1 cellular context compared by ENCODE assay signal in the genomic region with DNA sequence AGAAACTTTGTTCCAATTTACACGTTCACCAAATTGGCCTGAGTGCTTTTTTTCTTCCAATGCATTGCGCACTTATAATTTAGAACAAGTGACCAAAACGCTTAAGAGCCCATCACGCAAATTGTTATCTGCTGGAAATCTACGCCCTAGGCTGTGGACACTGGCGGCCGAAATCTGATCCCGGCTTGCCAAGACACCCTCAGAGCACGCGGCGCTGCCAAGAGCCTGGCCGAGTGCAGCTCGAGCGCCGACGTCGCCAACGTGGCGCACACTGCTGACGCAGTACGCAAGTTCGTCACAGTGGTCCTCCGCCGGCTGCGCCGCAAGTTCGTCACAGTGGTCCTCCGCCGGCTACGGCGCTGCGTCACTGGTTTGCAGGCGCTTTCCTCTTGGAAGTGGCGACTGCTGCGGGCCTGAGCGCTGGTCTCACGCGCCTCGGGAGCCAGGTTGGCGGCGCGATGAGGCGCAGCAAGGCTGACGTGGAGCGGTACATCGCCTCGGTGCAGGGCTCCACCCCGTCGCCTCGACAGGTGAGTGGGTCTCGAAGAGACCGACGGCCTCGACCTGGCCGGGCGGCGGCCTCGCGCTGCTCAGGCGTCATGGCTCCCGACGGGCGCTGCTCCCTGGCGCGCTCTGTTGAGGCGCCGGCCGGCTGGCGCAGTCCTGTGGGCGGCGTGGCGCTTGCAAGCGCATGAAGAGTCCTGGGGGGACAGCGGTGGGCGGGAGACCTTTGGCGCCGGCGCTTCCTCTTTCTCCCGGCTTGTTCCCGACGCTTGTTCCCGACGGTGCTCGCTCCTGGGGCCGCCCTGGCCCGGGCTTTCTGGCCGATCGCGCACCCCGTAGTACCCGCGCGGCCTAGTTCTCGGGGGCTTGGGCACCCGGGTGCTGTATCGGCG.
TF ChIP-seq lines count a peak whose summit lies in the region.

A gene (plus strand): TSS at position 334 of the 896 bp plus-strand sequence. CDS start 125 bp downstream, at position 459.

TF ChIP-seq in K562, 482 proteins besides CTCF, POLR2A, EP300 and RAD21 (continued from another document and continues in another):
- TF ChIP-seq, protein P1, sequence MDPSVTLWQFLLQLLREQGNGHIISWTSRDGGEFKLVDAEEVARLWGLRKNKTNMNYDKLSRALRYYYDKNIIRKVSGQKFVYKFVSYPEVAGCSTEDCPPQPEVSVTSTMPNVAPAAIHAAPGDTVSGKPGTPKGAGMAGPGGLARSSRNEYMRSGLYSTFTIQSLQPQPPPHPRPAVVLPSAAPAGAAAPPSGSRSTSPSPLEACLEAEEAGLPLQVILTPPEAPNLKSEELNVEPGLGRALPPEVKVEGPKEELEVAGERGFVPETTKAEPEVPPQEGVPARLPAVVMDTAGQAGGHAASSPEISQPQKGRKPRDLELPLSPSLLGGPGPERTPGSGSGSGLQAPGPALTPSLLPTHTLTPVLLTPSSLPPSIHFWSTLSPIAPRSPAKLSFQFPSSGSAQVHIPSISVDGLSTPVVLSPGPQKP (CRISPR knock-in tag; IDR thresholded peaks at IDR 0.05) = no peak
- TF ChIP-seq CHD1 (IDR thresholded peaks at IDR 0.05; ENCODE audit: low read length) (no peak), KDM1A (IDR thresholded peaks at IDR 0.05) (peak in 1 of 2 experiments; percentile 12; a peak in 1 of 4 replicates), HDAC8 (tag; IDR thresholded peaks at IDR 0.05) (peak; percentile 30; the same call in 1 of the 2 replicates), NONO (IDR thresholded peaks at IDR 0.05; ENCODE audit: low read depth in 2 of 2, low read length in 1 of 2) (peak; percentile 30 to 80; a peak in 2 of 4 replicates), ZNF143 (CRISPR knock-in tag; IDR thresholded peaks at IDR 0.05) (peak; percentile 60), ZBED1 (IDR thresholded peaks at IDR 0.05) (no peak), POLR2AphosphoS5 (IDR thresholded peaks at IDR 0.05; ENCODE audit: control insufficient read depth, insufficient read depth, low read depth, low read length) (peak; percentile 80), ERF (CRISPR knock-in tag; IDR thresholded peaks at IDR 0.05) (no peak), SMAD1 (IDR thresholded peaks at IDR 0.05; ENCODE audit: low read depth, low read length, partially characterized antibody) (no peak), MAZ (CRISPR knock-in tag; conservative IDR thresholded peaks at IDR 0.05 in 1 of 2, IDR thresholded peaks at IDR 0.05 in 1 of 2) (peak in 1 of 2 experiments; percentile 66; a peak in 2 of 4 replicates), BHLHE40 (IDR thresholded peaks at IDR 0.05; ENCODE audit: low read length) (peak; percentile 78), MAFG (tag; conservative IDR thresholded peaks at IDR 0.05) (no peak), FOSL1 (tag; conservative IDR thresholded peaks at IDR 0.05) (peak; percentile 54), SRF (CRISPR knock-in tag; IDR thresholded peaks at IDR 0.05) (no peak), MAFF (IDR thresholded peaks at IDR 0.05; ENCODE audit: low read length) (no peak), ZNF253 (CRISPR knock-in tag; conservative IDR thresholded peaks at IDR 0.05) (no peak), FOS (IDR thresholded peaks at IDR 0.05; ENCODE audit: extremely low read depth, insufficient read length) (no peak), L3MBTL2 (IDR thresholded peaks at IDR 0.05) (peak; percentile 99)
- TF ChIP-seq, protein P2, sequence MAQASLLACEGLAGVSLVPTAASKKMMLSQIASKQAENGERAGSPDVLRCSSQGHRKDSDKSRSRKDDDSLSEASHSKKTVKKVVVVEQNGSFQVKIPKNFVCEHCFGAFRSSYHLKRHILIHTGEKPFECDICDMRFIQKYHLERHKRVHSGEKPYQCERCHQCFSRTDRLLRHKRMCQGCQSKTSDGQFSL (CRISPR knock-in tag; IDR thresholded peaks at IDR 0.05) = 0 out of 2 replicates have a peak, but pooled peaks have one; percentile 40
- TF ChIP-seq, protein P2 (tag; IDR thresholded peaks at IDR 0.05) = no peak
- TF ChIP-seq, protein P3, sequence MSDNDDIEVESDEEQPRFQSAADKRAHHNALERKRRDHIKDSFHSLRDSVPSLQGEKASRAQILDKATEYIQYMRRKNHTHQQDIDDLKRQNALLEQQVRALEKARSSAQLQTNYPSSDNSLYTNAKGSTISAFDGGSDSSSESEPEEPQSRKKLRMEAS (CRISPR knock-in tag; IDR thresholded peaks at IDR 0.05) = peak; percentile 100
- TF ChIP-seq, protein P4, sequence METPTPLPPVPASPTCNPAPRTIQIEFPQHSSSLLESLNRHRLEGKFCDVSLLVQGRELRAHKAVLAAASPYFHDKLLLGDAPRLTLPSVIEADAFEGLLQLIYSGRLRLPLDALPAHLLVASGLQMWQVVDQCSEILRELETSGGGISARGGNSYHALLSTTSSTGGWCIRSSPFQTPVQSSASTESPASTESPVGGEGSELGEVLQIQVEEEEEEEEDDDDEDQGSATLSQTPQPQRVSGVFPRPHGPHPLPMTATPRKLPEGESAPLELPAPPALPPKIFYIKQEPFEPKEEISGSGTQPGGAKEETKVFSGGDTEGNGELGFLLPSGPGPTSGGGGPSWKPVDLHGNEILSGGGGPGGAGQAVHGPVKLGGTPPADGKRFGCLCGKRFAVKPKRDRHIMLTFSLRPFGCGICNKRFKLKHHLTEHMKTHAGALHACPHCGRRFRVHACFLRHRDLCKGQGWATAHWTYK (CRISPR knock-in tag; IDR thresholded peaks at IDR 0.05) = peak; percentile 66
- TF ChIP-seq, protein P5, sequence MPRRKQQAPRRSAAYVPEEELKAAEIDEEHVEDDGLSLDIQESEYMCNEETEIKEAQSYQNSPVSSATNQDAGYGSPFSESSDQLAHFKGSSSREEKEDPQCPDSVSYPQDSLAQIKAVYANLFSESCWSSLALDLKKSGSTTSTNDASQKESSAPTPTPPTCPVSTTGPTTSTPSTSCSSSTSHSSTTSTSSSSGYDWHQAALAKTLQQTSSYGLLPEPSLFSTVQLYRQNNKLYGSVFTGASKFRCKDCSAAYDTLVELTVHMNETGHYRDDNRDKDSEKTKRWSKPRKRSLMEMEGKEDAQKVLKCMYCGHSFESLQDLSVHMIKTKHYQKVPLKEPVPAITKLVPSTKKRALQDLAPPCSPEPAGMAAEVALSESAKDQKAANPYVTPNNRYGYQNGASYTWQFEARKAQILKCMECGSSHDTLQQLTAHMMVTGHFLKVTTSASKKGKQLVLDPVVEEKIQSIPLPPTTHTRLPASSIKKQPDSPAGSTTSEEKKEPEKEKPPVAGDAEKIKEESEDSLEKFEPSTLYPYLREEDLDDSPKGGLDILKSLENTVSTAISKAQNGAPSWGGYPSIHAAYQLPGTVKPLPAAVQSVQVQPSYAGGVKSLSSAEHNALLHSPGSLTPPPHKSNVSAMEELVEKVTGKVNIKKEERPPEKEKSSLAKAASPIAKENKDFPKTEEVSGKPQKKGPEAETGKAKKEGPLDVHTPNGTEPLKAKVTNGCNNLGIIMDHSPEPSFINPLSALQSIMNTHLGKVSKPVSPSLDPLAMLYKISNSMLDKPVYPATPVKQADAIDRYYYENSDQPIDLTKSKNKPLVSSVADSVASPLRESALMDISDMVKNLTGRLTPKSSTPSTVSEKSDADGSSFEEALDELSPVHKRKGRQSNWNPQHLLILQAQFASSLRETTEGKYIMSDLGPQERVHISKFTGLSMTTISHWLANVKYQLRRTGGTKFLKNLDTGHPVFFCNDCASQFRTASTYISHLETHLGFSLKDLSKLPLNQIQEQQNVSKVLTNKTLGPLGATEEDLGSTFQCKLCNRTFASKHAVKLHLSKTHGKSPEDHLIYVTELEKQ (CRISPR knock-in tag; IDR thresholded peaks at IDR 0.05) = no peak
- TF ChIP-seq, protein P6, sequence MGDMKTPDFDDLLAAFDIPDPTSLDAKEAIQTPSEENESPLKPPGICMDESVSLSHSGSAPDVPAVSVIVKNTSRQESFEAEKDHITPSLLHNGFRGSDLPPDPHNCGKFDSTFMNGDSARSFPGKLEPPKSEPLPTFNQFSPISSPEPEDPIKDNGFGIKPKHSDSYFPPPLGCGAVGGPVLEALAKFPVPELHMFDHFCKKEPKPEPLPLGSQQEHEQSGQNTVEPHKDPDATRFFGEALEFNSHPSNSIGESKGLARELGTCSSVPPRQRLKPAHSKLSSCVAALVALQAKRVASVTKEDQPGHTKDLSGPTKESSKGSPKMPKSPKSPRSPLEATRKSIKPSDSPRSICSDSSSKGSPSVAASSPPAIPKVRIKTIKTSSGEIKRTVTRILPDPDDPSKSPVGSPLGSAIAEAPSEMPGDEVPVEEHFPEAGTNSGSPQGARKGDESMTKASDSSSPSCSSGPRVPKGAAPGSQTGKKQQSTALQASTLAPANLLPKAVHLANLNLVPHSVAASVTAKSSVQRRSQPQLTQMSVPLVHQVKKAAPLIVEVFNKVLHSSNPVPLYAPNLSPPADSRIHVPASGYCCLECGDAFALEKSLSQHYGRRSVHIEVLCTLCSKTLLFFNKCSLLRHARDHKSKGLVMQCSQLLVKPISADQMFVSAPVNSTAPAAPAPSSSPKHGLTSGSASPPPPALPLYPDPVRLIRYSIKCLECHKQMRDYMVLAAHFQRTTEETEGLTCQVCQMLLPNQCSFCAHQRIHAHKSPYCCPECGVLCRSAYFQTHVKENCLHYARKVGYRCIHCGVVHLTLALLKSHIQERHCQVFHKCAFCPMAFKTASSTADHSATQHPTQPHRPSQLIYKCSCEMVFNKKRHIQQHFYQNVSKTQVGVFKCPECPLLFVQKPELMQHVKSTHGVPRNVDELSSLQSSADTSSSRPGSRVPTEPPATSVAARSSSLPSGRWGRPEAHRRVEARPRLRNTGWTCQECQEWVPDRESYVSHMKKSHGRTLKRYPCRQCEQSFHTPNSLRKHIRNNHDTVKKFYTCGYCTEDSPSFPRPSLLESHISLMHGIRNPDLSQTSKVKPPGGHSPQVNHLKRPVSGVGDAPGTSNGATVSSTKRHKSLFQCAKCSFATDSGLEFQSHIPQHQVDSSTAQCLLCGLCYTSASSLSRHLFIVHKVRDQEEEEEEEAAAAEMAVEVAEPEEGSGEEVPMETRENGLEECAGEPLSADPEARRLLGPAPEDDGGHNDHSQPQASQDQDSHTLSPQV (IDR thresholded peaks at IDR 0.05) = peak; percentile 99
- TF ChIP-seq, protein P7, sequence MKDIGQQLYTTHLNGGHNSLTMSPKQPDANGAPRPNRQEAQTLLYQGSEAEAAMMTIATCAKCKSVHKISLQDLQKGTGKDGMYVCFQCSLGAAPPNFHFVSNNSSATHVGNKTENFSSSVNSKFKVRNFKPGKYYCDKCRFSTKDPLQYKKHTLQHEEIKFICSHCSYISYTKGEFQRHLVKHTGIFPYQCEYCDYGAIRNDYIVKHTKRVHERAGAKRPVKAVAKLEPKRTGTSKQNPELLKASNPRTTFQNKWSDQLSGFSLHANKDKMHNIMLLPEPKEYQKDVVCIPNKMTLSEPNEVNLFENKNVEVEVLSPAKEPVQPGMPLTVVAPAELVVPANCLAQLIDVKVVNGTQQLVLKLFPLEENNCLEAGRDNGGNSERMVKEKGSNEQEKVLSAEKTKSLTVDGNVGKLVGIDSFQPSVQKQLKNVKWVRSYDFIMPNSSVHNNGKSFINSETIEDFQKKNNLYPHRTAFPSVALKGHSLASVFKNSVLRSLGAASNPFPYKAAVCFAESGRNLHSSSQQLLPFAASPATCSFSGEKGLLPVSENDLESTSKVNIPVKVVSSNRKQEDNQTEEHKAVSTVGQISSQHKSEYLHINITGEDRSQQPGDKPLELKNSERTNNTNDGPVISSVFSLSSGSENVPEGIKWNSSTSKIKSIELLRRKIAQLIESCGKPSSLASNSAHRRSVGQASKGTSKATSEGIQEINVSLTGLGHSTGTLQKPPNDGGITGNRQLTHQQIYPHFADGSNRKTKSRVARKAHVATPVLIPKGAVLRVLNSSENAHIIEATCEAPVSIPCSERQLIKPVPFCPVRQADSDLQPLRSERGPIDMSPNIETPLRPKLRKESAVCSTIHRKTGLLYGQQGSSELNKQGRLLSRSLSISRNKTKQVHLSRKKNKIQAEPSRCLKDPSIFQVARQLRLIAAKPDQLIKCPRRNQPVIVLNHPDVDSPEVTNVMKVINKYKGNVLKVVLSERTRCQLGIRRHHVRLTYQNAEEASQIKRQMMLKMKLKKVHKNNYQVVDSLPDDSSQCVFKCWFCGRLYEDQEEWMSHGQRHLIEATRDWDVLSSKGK (CRISPR knock-in tag; IDR thresholded peaks at IDR 0.05) = no peak
- TF ChIP-seq, protein P8, sequence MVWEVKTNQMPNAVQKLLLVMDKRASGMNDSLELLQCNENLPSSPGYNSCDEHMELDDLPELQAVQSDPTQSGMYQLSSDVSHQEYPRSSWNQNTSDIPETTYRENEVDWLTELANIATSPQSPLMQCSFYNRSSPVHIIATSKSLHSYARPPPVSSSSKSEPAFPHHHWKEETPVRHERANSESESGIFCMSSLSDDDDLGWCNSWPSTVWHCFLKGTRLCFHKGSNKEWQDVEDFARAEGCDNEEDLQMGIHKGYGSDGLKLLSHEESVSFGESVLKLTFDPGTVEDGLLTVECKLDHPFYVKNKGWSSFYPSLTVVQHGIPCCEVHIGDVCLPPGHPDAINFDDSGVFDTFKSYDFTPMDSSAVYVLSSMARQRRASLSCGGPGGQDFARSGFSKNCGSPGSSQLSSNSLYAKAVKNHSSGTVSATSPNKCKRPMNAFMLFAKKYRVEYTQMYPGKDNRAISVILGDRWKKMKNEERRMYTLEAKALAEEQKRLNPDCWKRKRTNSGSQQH (CRISPR knock-in tag; IDR thresholded peaks at IDR 0.05) = no peak
- TF ChIP-seq, protein P9, sequence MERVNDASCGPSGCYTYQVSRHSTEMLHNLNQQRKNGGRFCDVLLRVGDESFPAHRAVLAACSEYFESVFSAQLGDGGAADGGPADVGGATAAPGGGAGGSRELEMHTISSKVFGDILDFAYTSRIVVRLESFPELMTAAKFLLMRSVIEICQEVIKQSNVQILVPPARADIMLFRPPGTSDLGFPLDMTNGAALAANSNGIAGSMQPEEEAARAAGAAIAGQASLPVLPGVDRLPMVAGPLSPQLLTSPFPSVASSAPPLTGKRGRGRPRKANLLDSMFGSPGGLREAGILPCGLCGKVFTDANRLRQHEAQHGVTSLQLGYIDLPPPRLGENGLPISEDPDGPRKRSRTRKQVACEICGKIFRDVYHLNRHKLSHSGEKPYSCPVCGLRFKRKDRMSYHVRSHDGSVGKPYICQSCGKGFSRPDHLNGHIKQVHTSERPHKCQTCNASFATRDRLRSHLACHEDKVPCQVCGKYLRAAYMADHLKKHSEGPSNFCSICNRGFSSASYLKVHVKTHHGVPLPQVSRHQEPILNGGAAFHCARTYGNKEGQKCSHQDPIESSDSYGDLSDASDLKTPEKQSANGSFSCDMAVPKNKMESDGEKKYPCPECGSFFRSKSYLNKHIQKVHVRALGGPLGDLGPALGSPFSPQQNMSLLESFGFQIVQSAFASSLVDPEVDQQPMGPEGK (CRISPR knock-in tag; IDR thresholded peaks at IDR 0.05; ENCODE audit: borderline replicate concordance) = no peak
- TF ChIP-seq, protein P10, sequence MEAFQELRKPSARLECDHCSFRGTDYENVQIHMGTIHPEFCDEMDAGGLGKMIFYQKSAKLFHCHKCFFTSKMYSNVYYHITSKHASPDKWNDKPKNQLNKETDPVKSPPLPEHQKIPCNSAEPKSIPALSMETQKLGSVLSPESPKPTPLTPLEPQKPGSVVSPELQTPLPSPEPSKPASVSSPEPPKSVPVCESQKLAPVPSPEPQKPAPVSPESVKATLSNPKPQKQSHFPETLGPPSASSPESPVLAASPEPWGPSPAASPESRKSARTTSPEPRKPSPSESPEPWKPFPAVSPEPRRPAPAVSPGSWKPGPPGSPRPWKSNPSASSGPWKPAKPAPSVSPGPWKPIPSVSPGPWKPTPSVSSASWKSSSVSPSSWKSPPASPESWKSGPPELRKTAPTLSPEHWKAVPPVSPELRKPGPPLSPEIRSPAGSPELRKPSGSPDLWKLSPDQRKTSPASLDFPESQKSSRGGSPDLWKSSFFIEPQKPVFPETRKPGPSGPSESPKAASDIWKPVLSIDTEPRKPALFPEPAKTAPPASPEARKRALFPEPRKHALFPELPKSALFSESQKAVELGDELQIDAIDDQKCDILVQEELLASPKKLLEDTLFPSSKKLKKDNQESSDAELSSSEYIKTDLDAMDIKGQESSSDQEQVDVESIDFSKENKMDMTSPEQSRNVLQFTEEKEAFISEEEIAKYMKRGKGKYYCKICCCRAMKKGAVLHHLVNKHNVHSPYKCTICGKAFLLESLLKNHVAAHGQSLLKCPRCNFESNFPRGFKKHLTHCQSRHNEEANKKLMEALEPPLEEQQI (IDR thresholded peaks at IDR 0.05) = peak; percentile 43; the same call in 1 of the 2 replicates
